In the genomic region with DNA sequence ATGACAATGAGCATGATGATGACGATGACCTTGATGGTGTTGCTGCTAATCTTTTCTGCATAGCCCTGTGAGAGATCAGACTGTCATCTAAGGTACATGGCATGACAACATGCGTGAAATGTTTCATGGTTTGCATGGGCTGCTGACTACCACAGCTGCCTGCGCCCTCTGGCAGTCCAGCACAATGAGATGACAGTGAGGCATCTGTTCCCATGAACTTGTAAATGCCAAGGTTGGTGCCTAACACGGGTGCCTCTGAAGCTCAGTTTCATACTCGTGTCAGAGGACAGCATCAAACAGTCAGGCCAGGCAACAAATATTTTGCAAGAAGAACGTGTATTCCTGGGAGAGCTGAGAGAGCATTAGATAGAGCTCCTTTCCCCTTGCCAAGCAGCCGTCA, we compare ENCODE assay signal across 24 cellular contexts.
"Had no signal": no experiment of that assay in that cellular context is flagged by ENCODE, and none has a peak within 500 bp of the region (broad histone marks: within the 10 kb centered on the region; RNA-seq: fewer than 3 reads in every experiment).

No MANE protein-coding gene starts in this region.

- ATAC-seq: activated naive CD4-positive, alpha-beta T cell treated with anti-CD3 and anti-CD28 coated beads, Interleukin-2, amount 50 U/mL, for 72 hours; activated T-cell treated with anti-CD3 and anti-CD28 coated beads, Interleukin-2, amount 50 U/mL, for 72 hours; esophagus mucosa had no signal

- H3K27ac Mint-ChIP-seq: activated CD4-positive, alpha-beta memory T cell treated with anti-CD3 and anti-CD28 coated beads, Interleukin-2, amount 10 ng/mL, durations not matched to agents 7 days and 5 days; activated CD4-positive, alpha-beta T cell treated with anti-CD3 and anti-CD28 coated beads, Interleukin-2, amount 10 ng/mL, durations not matched to agents 7 days and 5 days; activated naive CD4-positive, alpha-beta T cell treated with anti-CD3 and anti-CD28 coated beads, Interleukin-2, amount 10 ng/mL, durations not matched to agents 7 days and 5 days; activated naive CD4-positive, alpha-beta T cell treated with anti-CD3 and anti-CD28 coated beads, Interleukin-2, amount 50 U/mL, for 72 hours; activated T-cell treated with anti-CD3 and anti-CD28 coated beads, Interleukin-2, amount 50 U/mL, for 24 hours; activated T-cell treated with anti-CD3 and anti-CD28 coated beads, Interleukin-2, amount 50 U/mL, for 72 hours; endodermal cell had no signal

- H3K9me3 Mint-ChIP-seq: activated CD4-positive, alpha-beta memory T cell treated with anti-CD3 and anti-CD28 coated beads, Interleukin-2, amount 10 ng/mL, durations not matched to agents 7 days and 5 days; activated CD4-positive, alpha-beta T cell treated with anti-CD3 and anti-CD28 coated beads, Interleukin-2, amount 10 ng/mL, durations not matched to agents 7 days and 5 days; activated naive CD4-positive, alpha-beta T cell treated with anti-CD3 and anti-CD28 coated beads, Interleukin-2, amount 10 ng/mL, durations not matched to agents 7 days and 5 days; activated naive CD4-positive, alpha-beta T cell treated with anti-CD3 and anti-CD28 coated beads, Interleukin-2, amount 50 U/mL, for 72 hours; activated T-cell treated with anti-CD3 and anti-CD28 coated beads, Interleukin-2, amount 50 U/mL, for 24 hours; activated T-cell treated with anti-CD3 and anti-CD28 coated beads, Interleukin-2, amount 50 U/mL, for 72 hours; endodermal cell had no signal

- H3K4me3 Mint-ChIP-seq: activated CD4-positive, alpha-beta memory T cell treated with anti-CD3 and anti-CD28 coated beads, Interleukin-2, amount 10 ng/mL, durations not matched to agents 7 days and 5 days; activated CD4-positive, alpha-beta T cell treated with anti-CD3 and anti-CD28 coated beads, Interleukin-2, amount 10 ng/mL, durations not matched to agents 7 days and 5 days; activated naive CD4-positive, alpha-beta T cell treated with anti-CD3 and anti-CD28 coated beads, Interleukin-2, amount 10 ng/mL, durations not matched to agents 7 days and 5 days; activated T-cell treated with anti-CD3 and anti-CD28 coated beads, Interleukin-2, amount 50 U/mL, for 24 hours; activated T-cell treated with anti-CD3 and anti-CD28 coated beads, Interleukin-2, amount 50 U/mL, for 72 hours; endodermal cell had no signal

- FAIRE-seq: astrocyte, colon, frontal cortex had no signal

- H3K36me3 Mint-ChIP-seq: activated naive CD4-positive, alpha-beta T cell treated with anti-CD3 and anti-CD28 coated beads, Interleukin-2, amount 10 ng/mL, durations not matched to agents 7 days and 5 days; activated naive CD4-positive, alpha-beta T cell treated with anti-CD3 and anti-CD28 coated beads, Interleukin-2, amount 50 U/mL, for 72 hours had no signal

- DNase-seq: activated CD4-positive, alpha-beta memory T cell treated with anti-CD3 and anti-CD28 coated beads, Interleukin-2, amount 10 ng/mL, durations not matched to agents 7 days and 5 days; activated CD4-positive, alpha-beta T cell treated with anti-CD3 and anti-CD28 coated beads for 4 hours; activated CD4-positive, alpha-beta T cell treated with anti-CD3 and anti-CD28 coated beads, Interleukin-2, amount 10 ng/mL, durations not matched to agents 7 days and 5 days; activated CD4-positive, alpha-beta T cell treated with anti-CD3 and anti-CD28 coated beads, Interleukin-2, amount 50 U/mL, for 4 hours; activated CD4-positive, CD25-positive, alpha-beta regulatory T cell; activated CD4-positive, CD25-positive, alpha-beta regulatory T cell treated with anti-CD3 and anti-CD28 coated beads, Interleukin-2, amount 50 U/mL, for 72 hours; activated CD8-positive, alpha-beta memory T cell treated with anti-CD3 and anti-CD28 coated beads, Interleukin-2, amount 50 U/mL, for 48 hours; activated gamma-delta T cell; activated naive CD4-positive, alpha-beta T cell; activated naive CD4-positive, alpha-beta T cell treated with anti-CD3 and anti-CD28 coated beads, Interleukin-2, amount 10 ng/mL, durations not matched to agents 7 days and 5 days; activated T-cell treated with anti-CD3 and anti-CD28 coated beads for 4 hours; activated T-cell treated with anti-CD3 and anti-CD28 coated beads, Interleukin-2, amount 50 U/mL, for 24 hours; amniotic stem cell; cortex of kidney; effector memory CD4-positive, alpha-beta T cell; foreskin fibroblast; T-helper 2 cell had no signal

- H3K4me1 Mint-ChIP-seq: activated CD4-positive, alpha-beta memory T cell treated with anti-CD3 and anti-CD28 coated beads, Interleukin-2, amount 10 ng/mL, durations not matched to agents 7 days and 5 days; activated CD4-positive, alpha-beta T cell treated with anti-CD3 and anti-CD28 coated beads, Interleukin-2, amount 10 ng/mL, durations not matched to agents 7 days and 5 days; activated naive CD4-positive, alpha-beta T cell treated with anti-CD3 and anti-CD28 coated beads, Interleukin-2, amount 10 ng/mL, durations not matched to agents 7 days and 5 days had no signal
